Comparison of ENCODE assay signal across 10 cellular contexts in genomic region chr11:110858556-110858921, GRCh38.
DNase-seq lines count a peak whose midpoint lies in the region; ATAC-seq and TF ChIP-seq lines count a peak whose summit lies in the region.
"Had no signal": no experiment of that assay in that cellular context is flagged by ENCODE, and none has a peak within 500 bp of the region (broad histone marks: within the 10 kb centered on the region; RNA-seq: fewer than 3 reads in every experiment).

No MANE protein-coding gene starts in this region.

- DNase-seq in germinal center (ENCODE audit: low spot score), result peak; percentile 5
- DNase-seq in activated effector memory CD4-positive, alpha-beta T cell treated with anti-CD3 and anti-CD28 coated beads, Interleukin-2, amount 50 U/mL, for 16 hours, result no peak
- DNase-seq in naive thymus-derived CD4-positive, alpha-beta T cell, result no peak
- no peak for DNase-seq in dorsolateral prefrontal cortex
- no peak for DNase-seq in stimulated activated naive CD8-positive, alpha-beta T cell treated with anti-CD3 and anti-CD28 coated beads, Interleukin-15, Interleukin-2, amounts not matched to agents 100 U/mL and 50 U/mL, for 24 hours
- DNase-seq: islet precursor cell, NCI-H510A treated with DMSO at 0.1 percent for 48 hours had no signal

- H3K27me3 Mint-ChIP-seq in naive thymus-derived CD4-positive, alpha-beta T cell, result peaks cover 0 to 10% (median 0%) of the 10 kb centered on the region in 5 donors

- no peak for TF ChIP-seq CTCF in dorsolateral prefrontal cortex (IDR thresholded peaks at IDR 0.05 in 54 of 56, conservative IDR thresholded peaks at IDR 0.05 in 2 of 56; ENCODE audit: low read depth in 1 of 56, partially characterized antibody in 56 of 56)

- peaks cover 8% of the 10 kb centered on the region for H3K27me3 ChIP-seq in skeletal muscle satellite cell (ENCODE audit: control insufficient read depth, insufficient read depth, low read length)
- no peaks in the 10 kb centered on the region for H3K27me3 ChIP-seq in naive thymus-derived CD4-positive, alpha-beta T cell (ENCODE audit: control insufficient read depth in 2 of 2, insufficient read depth in 2 of 2, low read length in 2 of 2)
- H3K27me3 ChIP-seq in dorsolateral prefrontal cortex, result no peaks in the 10 kb centered on the region

- H3K9me3 Mint-ChIP-seq in naive thymus-derived CD4-positive, alpha-beta T cell, result peaks cover 0 to 3% (median 0%) of the 10 kb centered on the region in 11 donors

- H3K4me3 Mint-ChIP-seq in naive thymus-derived CD4-positive, alpha-beta T cell, result no peak overlapping the region

- H3K27ac Mint-ChIP-seq in naive thymus-derived CD4-positive, alpha-beta T cell, result no peak overlapping the region

- H3K9me3 ChIP-seq in skeletal muscle satellite cell (replicated peaks; ENCODE audit: low read length), result no peaks in the 10 kb centered on the region
- no peaks in the 10 kb centered on the region for H3K9me3 ChIP-seq in naive thymus-derived CD4-positive, alpha-beta T cell (ENCODE audit: control insufficient read depth in 2 of 3, low read length in 3 of 3)

- H3K36me3 ChIP-seq in skeletal muscle satellite cell (ENCODE audit: insufficient read depth, low read length), result no peaks in the 10 kb centered on the region
- no peaks in the 10 kb centered on the region for H3K36me3 ChIP-seq in naive thymus-derived CD4-positive, alpha-beta T cell (ENCODE audit: control insufficient read depth in 2 of 3, insufficient read depth in 3 of 3, low read length in 3 of 3)

- intact Hi-C loops in naive thymus-derived CD4-positive, alpha-beta T cell (cut with micrococcal nuclease), result no loop called here
- intact Hi-C loops in dorsolateral prefrontal cortex (cut with DNase I), result no loop called here

- CTCF ChIA-PET in naive thymus-derived CD4-positive, alpha-beta T cell (lab: Charles Lee), result no interaction called here

- H3K4me1 ChIP-seq in skeletal muscle satellite cell (ENCODE audit: control insufficient read depth, insufficient read depth, low read length), result peaks cover 16% of the 10 kb centered on the region
- no peaks in the 10 kb centered on the region for H3K4me1 ChIP-seq in naive thymus-derived CD4-positive, alpha-beta T cell (ENCODE audit: control insufficient read depth in 2 of 2, insufficient read depth in 2 of 2, low read length in 2 of 2)

- H3K4me1 Mint-ChIP-seq in naive thymus-derived CD4-positive, alpha-beta T cell, result no peaks in the 10 kb centered on the region

- ATAC-seq in GM19043 (IDR thresholded peaks at IDR 0.05; ENCODE audit: low read depth, unreplicated experiment) (peak; percentile 48), HG03175 (IDR thresholded peaks at IDR 0.05; ENCODE audit: unreplicated experiment) (peak; percentile 47)
- no peak for ATAC-seq in naive thymus-derived CD4-positive, alpha-beta T cell
- no peak for ATAC-seq in stimulated activated naive CD8-positive, alpha-beta T cell treated with anti-CD3 and anti-CD28 coated beads, Interleukin-15, Interleukin-2, amounts not matched to agents 100 U/mL and 50 U/mL, for 24 hours

- no peak overlapping the region for H3K27ac ChIP-seq in naive thymus-derived CD4-positive, alpha-beta T cell (ENCODE audit: low read depth, low read length)
- H3K27ac ChIP-seq in dorsolateral prefrontal cortex, result no peak overlapping the region

- POLR2A ChIA-PET in naive thymus-derived CD4-positive, alpha-beta T cell (lab: Charles Lee), result no interaction called here

- peak overlapping the region; percentile 47 for H3K4me2 ChIP-seq in skeletal muscle satellite cell (ENCODE audit: low read length)

- H3K9ac ChIP-seq in skeletal muscle satellite cell (ENCODE audit: low read depth, low read length), result no peak overlapping the region

- H3K36me3 Mint-ChIP-seq in naive thymus-derived CD4-positive, alpha-beta T cell, result no peaks in the 10 kb centered on the region

- no peak overlapping the region for H3K4me3 ChIP-seq in skeletal muscle satellite cell (ENCODE audit: low read length)
- no peak overlapping the region for H3K4me3 ChIP-seq in naive thymus-derived CD4-positive, alpha-beta T cell (ENCODE audit: low read length)
- H3K4me3 ChIP-seq in dorsolateral prefrontal cortex, result no peak overlapping the region

Comparison
In these comparisons a context has a peak if more than half of its experiments do, and no peak if none do; other contexts are left out.
1. ATAC-seq: peak in GM19043 (single experiment) and HG03175 (single experiment); none in naive thymus-derived CD4-positive, alpha-beta T cell (single experiment) and stimulated activated naive CD8-positive, alpha-beta T cell treated with anti-CD3 and anti-CD28 coated beads, Interleukin-15, Interleukin-2, amounts not matched to agents 100 U/mL and 50 U/mL, for 24 hours (single experiment).